11 cellular contexts compared by ENCODE assay signal in the genomic region with DNA sequence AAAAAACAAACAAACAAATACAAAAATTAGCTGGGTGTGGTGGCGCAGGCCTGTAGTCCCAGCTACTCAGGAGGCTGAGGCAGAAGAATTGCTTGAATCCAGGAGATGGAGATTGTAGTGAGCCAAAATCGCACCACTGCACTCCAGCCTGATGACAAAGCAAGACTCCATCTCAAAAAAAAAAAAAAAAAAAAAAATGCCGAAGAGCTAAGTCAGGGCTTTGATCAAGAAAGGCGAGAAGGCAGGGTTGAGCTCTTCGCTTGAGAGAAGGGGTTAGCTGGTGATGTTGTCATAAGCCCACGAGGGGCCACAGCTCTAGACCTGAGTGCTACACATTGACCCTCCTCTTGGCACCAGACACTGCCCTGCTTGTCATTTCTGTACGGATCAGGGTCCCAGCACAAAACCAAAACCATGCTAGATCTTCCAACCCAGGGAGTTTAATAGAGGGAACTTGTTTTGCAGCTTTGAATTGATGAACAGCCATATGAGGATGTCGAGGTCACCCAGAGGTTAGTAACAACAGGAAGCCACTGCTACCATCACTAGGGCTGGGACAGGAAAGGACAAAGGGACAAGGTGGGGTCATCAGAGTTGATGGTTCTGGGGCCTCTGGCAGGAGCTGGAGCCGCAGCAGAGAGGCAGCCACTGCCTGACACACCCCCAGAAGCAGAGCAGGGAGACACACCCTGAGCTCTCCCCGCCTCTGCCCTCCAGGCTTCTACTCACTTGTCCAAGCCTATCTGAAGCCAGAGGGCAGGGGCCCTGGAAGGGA.
DNase-seq lines count a peak whose midpoint lies in the region; ATAC-seq and TF ChIP-seq lines count a peak whose summit lies in the region.
"Had no signal": no experiment of that assay in that cellular context is flagged by ENCODE, and none has a peak within 500 bp of the region (broad histone marks: within the 10 kb centered on the region; RNA-seq: fewer than 3 reads in every experiment).

No MANE protein-coding gene starts in this region.

- no peaks in the 10 kb centered on the region for H3K36me3 ChIP-seq in CD8-positive, alpha-beta memory T cell (ENCODE audit: insufficient read depth, low read length)
- no peaks in the 10 kb centered on the region for H3K36me3 ChIP-seq in GM23248 (ENCODE audit: low read depth)

- H3K4me3 Mint-ChIP-seq in CD8-positive, alpha-beta memory T cell = peak overlapping the region in 5 of 7 donors; percentile 1 to 68 (median 47)
- peak overlapping the region; percentile 6 for H3K4me3 Mint-ChIP-seq in activated B cell treated with CpG ODN at 0.5 μM for 24 hours
- no peak overlapping the region for H3K4me3 Mint-ChIP-seq in mesothelial cell of epicardium

- in situ Hi-C loops in GM23248 (cut with MboI) = no loop called here

- H3K9me3 ChIP-seq in CD8-positive, alpha-beta memory T cell (ENCODE audit: low read length) = no peaks in the 10 kb centered on the region
- no peaks in the 10 kb centered on the region for H3K9me3 ChIP-seq in GM23248 (ENCODE audit: low read depth)

- H3K27me3 Mint-ChIP-seq in CD8-positive, alpha-beta memory T cell = peaks cover 5 to 9% of the 10 kb centered on the region in 2 donors
- no peaks in the 10 kb centered on the region for H3K27me3 Mint-ChIP-seq in activated B cell treated with CpG ODN at 0.5 μM for 24 hours
- no peaks in the 10 kb centered on the region for H3K27me3 Mint-ChIP-seq in mesothelial cell of epicardium (ENCODE audit: low read depth)

- WGBS in GM23248 (ENCODE audit: low coverage in 1 of 2, low lambda C conversion rate in 2 of 2, missing lambda C conversion rate in 2 of 2), 2 experiments = 78 to 86% methylated on average over 10 of the region's 10 CpGs

- no peak overlapping the region for H3K4me3 ChIP-seq in CD8-positive, alpha-beta memory T cell (ENCODE audit: low read length)
- H3K4me3 ChIP-seq in GM23248 = no peak overlapping the region

- no peak overlapping the region for H2AFZ ChIP-seq in GM23248

- no peaks in the 10 kb centered on the region for H4K20me1 ChIP-seq in GM23248 (ENCODE audit: insufficient read depth)

- no peaks in the 10 kb centered on the region for H3K9me3 Mint-ChIP-seq in CD8-positive, alpha-beta memory T cell
- H3K9me3 Mint-ChIP-seq in activated B cell treated with CpG ODN at 0.5 μM for 24 hours (no peaks in the 10 kb centered on the region), mesothelial cell of epicardium (peaks cover 5% of the 10 kb centered on the region)

- POLR2A ChIA-PET in CD8-positive, alpha-beta memory T cell (lab: Charles Lee) = no interaction called here
- POLR2A ChIA-PET in activated B cell treated with CpG ODN at 0.5 μM for 24 hours (lab: Charles Lee) = interaction anchor here (0.7 to 0.8 kb wide), 2 partner anchors 158 to 159 kb away, joined by 4 to 6 read pairs; no protein-coding TSS in a partner anchor

- peaks cover 43% of the 10 kb centered on the region for H3F3A ChIP-seq in GM23248 (ENCODE audit: insufficient read depth)

- peak in 1 of 5 donors; percentile 23 for DNase-seq in CD8-positive, alpha-beta memory T cell
- DNase-seq in GM23248 (peak; percentile 32), activated B cell treated with CpG ODN at 0.5 μM for 24 hours (no peak), mesothelial cell of epicardium (ENCODE audit: low spot score in 2 of 2, unreplicated experiment in 2 of 2) (no peak), GM20000 (ENCODE audit: low spot score) (no peak), pons (ENCODE audit: low spot score) (no peak), substantia nigra (lab: John Stamatoyannopoulos, UW) (no peak)
- DNase-seq: HCEC 1CT, NCI-H2029 treated with DMSO at 0.1 percent for 48 hours had no signal

- TF ChIP-seq CTCF in activated B cell treated with CpG ODN at 0.5 μM for 24 hours (IDR thresholded peaks at IDR 0.05) (no peak), mesothelial cell of epicardium (IDR thresholded peaks at IDR 0.05; ENCODE audit: unreplicated experiment) (no peak), GM20000 (IDR thresholded peaks at IDR 0.05; ENCODE audit: extremely low read depth, missing control alignments) (no peak)

- peak overlapping the region in 6 of 8 donors; percentile 24 to 84 (median 58) for H3K27ac Mint-ChIP-seq in CD8-positive, alpha-beta memory T cell
- H3K27ac Mint-ChIP-seq in activated B cell treated with CpG ODN at 0.5 μM for 24 hours (peak overlapping the region; percentile 1), mesothelial cell of epicardium (peak overlapping the region; percentile 67)

- no peaks in the 10 kb centered on the region for H3K79me2 ChIP-seq in GM23248 (ENCODE audit: insufficient read depth)

- no peaks in the 10 kb centered on the region for H3K36me3 Mint-ChIP-seq in CD8-positive, alpha-beta memory T cell
- H3K36me3 Mint-ChIP-seq in activated B cell treated with CpG ODN at 0.5 μM for 24 hours (ENCODE audit: low read depth) (no peaks in the 10 kb centered on the region), mesothelial cell of epicardium (peaks cover 2% of the 10 kb centered on the region)

- H3K4me1 ChIP-seq in CD8-positive, alpha-beta memory T cell (ENCODE audit: insufficient read depth, low read length) = no peaks in the 10 kb centered on the region
- peaks cover 55% of the 10 kb centered on the region for H3K4me1 ChIP-seq in GM23248 (ENCODE audit: insufficient read depth)

- intact Hi-C loops in activated B cell treated with CpG ODN at 0.5 μM for 24 hours (cut with micrococcal nuclease) = loop anchor here (1.0 kb wide), 1 partner anchor 10 kb away; no protein-coding TSS in a partner anchor

- no peaks in the 10 kb centered on the region for H3K27me3 ChIP-seq in CD8-positive, alpha-beta memory T cell (ENCODE audit: insufficient read depth, low read length, poor library complexity, severe bottlenecking)
- no peaks in the 10 kb centered on the region for H3K27me3 ChIP-seq in GM23248 (replicated peaks; ENCODE audit: insufficient read depth)

- no peak overlapping the region for H3K9ac ChIP-seq in GM23248

- CTCF ChIA-PET in CD8-positive, alpha-beta memory T cell (lab: Charles Lee) = interaction anchor here (0.8 to 0.9 kb wide), 2 partner anchors 12 to 18 kb away, joined by 4 read pairs; no protein-coding TSS in a partner anchor
- CTCF ChIA-PET in activated B cell treated with CpG ODN at 0.5 μM for 24 hours (lab: Charles Lee) = no interaction called here

- no peak overlapping the region for H3K27ac ChIP-seq in CD8-positive, alpha-beta memory T cell (ENCODE audit: low read depth, low read length)
- H3K27ac ChIP-seq in GM23248 = no peak overlapping the region
- H3K27ac ChIP-seq in substantia nigra (ENCODE audit: low read depth, low read length, poor library complexity, severe bottlenecking) = no peak overlapping the region
- H3K27ac ChIP-seq: HL-60 had no signal

- no peaks in the 10 kb centered on the region for H3K9me2 ChIP-seq in GM23248 (ENCODE audit: insufficient read depth)

- no peak overlapping the region for H3K4me2 ChIP-seq in GM23248 (ENCODE audit: unreplicated experiment)

- ATAC-seq in activated B cell treated with CpG ODN at 0.5 μM for 24 hours (ENCODE audit: low read depth) = no peak
- ATAC-seq in HG02642 (IDR thresholded peaks at IDR 0.05; ENCODE audit: poor library complexity, unreplicated experiment) = no peak

- peaks cover 25 to 46% (median 38%) of the 10 kb centered on the region in 3 donors for H3K4me1 Mint-ChIP-seq in CD8-positive, alpha-beta memory T cell
- peaks cover 77% of the 10 kb centered on the region for H3K4me1 Mint-ChIP-seq in activated B cell treated with CpG ODN at 0.5 μM for 24 hours
- peaks cover 18% of the 10 kb centered on the region for H3K4me1 Mint-ChIP-seq in mesothelial cell of epicardium

Comparison
In these comparisons a context has a peak if more than half of its experiments do, and no peak if none do; other contexts are left out.
1. H3K27ac Mint-ChIP-seq: peak in every context shown above with its lines; median percentile 67 in mesothelial cell of epicardium; 58 in CD8-positive, alpha-beta memory T cell; 1 in activated B cell treated with CpG ODN at 0.5 μM for 24 hours.